In genomic region chr16:58290861-58291260, GRCh38 we compare ENCODE assay signal across 2 cellular contexts.
TF ChIP-seq lines count a peak whose summit lies in the region.

No MANE protein-coding gene starts in this region.

TF ChIP-seq in GM23338, 12 proteins besides CTCF, POLR2A, EP300 and RAD21:
- TF ChIP-seq CREB1 (CRISPR knock-in tag; IDR thresholded peaks at IDR 0.05; ENCODE audit: low read depth): no peak
- TF ChIP-seq POLR2AphosphoS5 (IDR thresholded peaks at IDR 0.05; ENCODE audit: low read depth): no peak
- no peak for TF ChIP-seq STAT1 (IDR thresholded peaks at IDR 0.05; ENCODE audit: unreplicated experiment)
- no peak for TF ChIP-seq ZNF114 (CRISPR knock-in tag; IDR thresholded peaks at IDR 0.05)
- no peak for TF ChIP-seq ZNF331 (CRISPR knock-in tag; IDR thresholded peaks at IDR 0.05; ENCODE audit: low read depth)
- TF ChIP-seq EZH2phosphoT487 (IDR thresholded peaks at IDR 0.05; ENCODE audit: unreplicated experiment): no peak
- TF ChIP-seq EZH2 (IDR thresholded peaks at IDR 0.05; ENCODE audit: low read depth, unreplicated experiment): no peak
- TF ChIP-seq ZNF462 (CRISPR knock-in tag; IDR thresholded peaks at IDR 0.05): no peak
- TF ChIP-seq ETS1 (IDR thresholded peaks at IDR 0.05): no peak
- TF ChIP-seq REST (IDR thresholded peaks at IDR 0.05; ENCODE audit: unreplicated experiment): no peak
- TF ChIP-seq JUNB (IDR thresholded peaks at IDR 0.05; ENCODE audit: unreplicated experiment): no peak
- TF ChIP-seq NANOG (IDR thresholded peaks at IDR 0.05; ENCODE audit: borderline replicate concordance): no peak

TF ChIP-seq in K562, 482 proteins besides CTCF, POLR2A, EP300 and RAD21:
- no peak for TF ChIP-seq TAL1 (IDR thresholded peaks at IDR 0.05)
- TF ChIP-seq ZNF232 (CRISPR knock-in tag; IDR thresholded peaks at IDR 0.05): no peak
- no peak for TF ChIP-seq CC2D1A (IDR thresholded peaks at IDR 0.05)
- no peak for TF ChIP-seq CBX3 (IDR thresholded peaks at IDR 0.05; ENCODE audit: borderline replicate concordance in 1 of 2, low read length in 2 of 2)
- no peak for TF ChIP-seq ZNF224 (CRISPR knock-in tag; IDR thresholded peaks at IDR 0.05)
